19 cellular contexts compared by ENCODE assay signal in genomic region chrX:47674776-47675175, GRCh38. TPM values are rescaled to one million over a fixed set of nuclear protein-coding genes. Genes with fewer than 3 reads are reported as not detected.
DNase-seq lines count a peak whose midpoint lies in the region; ATAC-seq lines count a peak whose summit lies in the region.
"Had no signal": no experiment of that assay in that cellular context is flagged by ENCODE, and none has a peak within 500 bp of the region (broad histone marks: within the 10 kb centered on the region; RNA-seq: fewer than 3 reads in every experiment).

No MANE protein-coding gene starts in this region.

- no peak overlapping the region for H2BK5ac ChIP-seq in neuronal stem cell (ENCODE audit: low read length)

- no peak overlapping the region for H3K27ac ChIP-seq in neuronal stem cell (replicated peaks; ENCODE audit: low read length)
- H3K27ac ChIP-seq: BLaER1 treated with 17β-estradiol and CSF1 and Interleukin-3, amounts not matched to agents 10 nM and 100 nM had no signal

- no peak overlapping the region for H3K4me2 ChIP-seq in neuronal stem cell (ENCODE audit: insufficient read depth, low read length, poor library complexity, severe bottlenecking)
- H3K4me2 ChIP-seq: BLaER1 treated with 17β-estradiol and CSF1 and Interleukin-3, amounts not matched to agents 10 nM and 100 nM; GM23338 had no signal

- H4K8ac ChIP-seq in neuronal stem cell (ENCODE audit: low read depth, low read length): no peak overlapping the region

- H3K4me3 ChIP-seq in neuronal stem cell (ENCODE audit: low read length in 2 of 2): no peak overlapping the region
- H3K4me3 ChIP-seq: BLaER1 treated with 17β-estradiol and CSF1 and Interleukin-3, amounts not matched to agents 10 nM and 100 nM; GM23338 had no signal

- no peaks in the 10 kb centered on the region for H3K27me3 ChIP-seq in neuronal stem cell (ENCODE audit: control insufficient read depth in 3 of 3, insufficient read depth in 3 of 3, low read depth in 1 of 3, low read length in 3 of 3)
- H3K27me3 ChIP-seq: BE2C had no signal

- H3K79me1 ChIP-seq in neuronal stem cell (ENCODE audit: low read depth, low read length): no peaks in the 10 kb centered on the region

- no peak overlapping the region for H4K91ac ChIP-seq in neuronal stem cell (ENCODE audit: low read depth, low read length, poor library complexity)

- no peak overlapping the region for H3K4ac ChIP-seq in neuronal stem cell (ENCODE audit: low read length)

- H3K9me3 ChIP-seq in neuronal stem cell (replicated peaks in 1 of 2; ENCODE audit: control insufficient read depth in 2 of 2, insufficient read depth in 1 of 2, low read depth in 1 of 2, low read length in 2 of 2): no peaks in the 10 kb centered on the region
- H3K9me3 ChIP-seq: BE2C had no signal

- no peaks in the 10 kb centered on the region for H3K4me1 ChIP-seq in neuronal stem cell (ENCODE audit: control insufficient read depth in 2 of 2, insufficient read depth in 1 of 2, low read depth in 1 of 2, low read length in 2 of 2)
- H3K4me1 ChIP-seq: BE2C had no signal

- WGBS in neuronal stem cell (ENCODE audit: extremely low coverage in 2 of 2, insufficient read length in 2 of 2, insufficient replicate concordance in 1 of 2), 2 donors: no CpG with 5 or more reads among the region's 5 CpGs

- no peak overlapping the region for H2BK120ac ChIP-seq in neuronal stem cell (ENCODE audit: low read depth, low read length)

- H3K14ac ChIP-seq in neuronal stem cell (ENCODE audit: low read length): no peak overlapping the region

- no peak overlapping the region for H2AK5ac ChIP-seq in neuronal stem cell (ENCODE audit: low read depth, low read length)

- ATAC-seq in esophagus mucosa: no peak
- ATAC-seq: GM23338 had no signal

- H2BK12ac ChIP-seq in neuronal stem cell (ENCODE audit: low read length): no peak overlapping the region

- no peak overlapping the region for H3K9ac ChIP-seq in neuronal stem cell (ENCODE audit: low read depth, low read length, poor library complexity)
- H3K9ac ChIP-seq: BLaER1 treated with 17β-estradiol and CSF1 and Interleukin-3, amounts not matched to agents 10 nM and 100 nM had no signal

- H2AFZ ChIP-seq in neuronal stem cell (ENCODE audit: low read length): no peak overlapping the region
- H2AFZ ChIP-seq: GM23338 had no signal

- H3K23ac ChIP-seq in neuronal stem cell (ENCODE audit: low read depth, low read length, poor library complexity): no peak overlapping the region

- H3K36me3 ChIP-seq in neuronal stem cell (replicated peaks in 1 of 2; ENCODE audit: control insufficient read depth in 2 of 2, insufficient read depth in 2 of 2, low read length in 2 of 2): no peaks in the 10 kb centered on the region
- H3K36me3 ChIP-seq: BE2C; BLaER1 treated with 17β-estradiol and CSF1 and Interleukin-3, amounts not matched to agents 10 nM and 100 nM had no signal

- H2BK15ac ChIP-seq in neuronal stem cell (ENCODE audit: low read length): no peak overlapping the region

- H3K18ac ChIP-seq in neuronal stem cell (ENCODE audit: low read length): no peak overlapping the region

- DNase-seq in AG20443 (ENCODE audit: low spot score) (peak; percentile 11), HCEC 1CT (peak; percentile 14), fibroblast of gingiva (ENCODE audit: low read depth) (peak; percentile 50), neuronal stem cell (ENCODE audit: low spot score) (no peak), NCI-H1417 treated with DMSO at 0.1 percent for 48 hours (lab: John Stamatoyannopoulos, UW) (no peak)
- DNase-seq: AML-193; BE2C; Calu3; CD4-positive, alpha-beta T cell; CD8-positive, alpha-beta memory T cell; DMS53; DMS79 treated with DMSO at 0.1 percent for 48 hours; H9; HFFc6 had no signal

RNA-seq across cellular contexts. Expression of gene UXT, which starts 15.8 kb away (rescaled TPM):
- total RNA-seq in esophagus mucosa: 67.5 TPM
- 125 TPM for polyA plus RNA-seq in neuronal stem cell (2013, experiment 1 of 2)
- 121 TPM for polyA plus RNA-seq in neuronal stem cell (2013, experiment 2 of 2)

RNA-seq across cellular contexts. Expression of gene ELK1, which starts 24.4 kb away (rescaled TPM):
- 17.5 TPM for total RNA-seq in esophagus mucosa
- 28.0 TPM for polyA plus RNA-seq in neuronal stem cell (2013, experiment 1 of 2)
- polyA plus RNA-seq in neuronal stem cell (2013, experiment 2 of 2): 28.5 TPM

RNA-seq across cellular contexts. Expression of gene CFP, which starts 45.0 kb away (rescaled TPM):
- total RNA-seq in esophagus mucosa: 0.48 TPM
- polyA plus RNA-seq in neuronal stem cell (2013, experiment 1 of 2): 0.25 TPM
- polyA plus RNA-seq in neuronal stem cell (2013, experiment 2 of 2): 0.24 TPM
- total RNA-seq: H4 had no signal

RNA-seq across cellular contexts. Expression of gene SYN1, which starts 55.1 kb away (rescaled TPM):
- 0.16 TPM for total RNA-seq in esophagus mucosa
- polyA plus RNA-seq in neuronal stem cell (2013, experiment 1 of 2): 3.6 TPM
- 4.0 TPM for polyA plus RNA-seq in neuronal stem cell (2013, experiment 2 of 2)
- total RNA-seq: Daoy, H4 had no signal

Comparison
In these comparisons a context has a peak if more than half of its experiments do, and no peak if none do; other contexts are left out.
1. DNase-seq: peak in AG20443 (single experiment), HCEC 1CT (single experiment) and fibroblast of gingiva (single experiment); none in neuronal stem cell (single experiment) and NCI-H1417 treated with DMSO at 0.1 percent for 48 hours (single experiment).